Comparison of ENCODE assay signal across 12 cellular contexts in genomic region chr17:35341465-35341992, GRCh38. TPM values are rescaled to one million over a fixed set of nuclear protein-coding genes. Genes with fewer than 3 reads are reported as not detected.
DNase-seq lines count a peak whose midpoint lies in the region; ATAC-seq and TF ChIP-seq lines count a peak whose summit lies in the region.
"Had no signal": no experiment of that assay in that cellular context is flagged by ENCODE, and none has a peak within 500 bp of the region (broad histone marks: within the 10 kb centered on the region; RNA-seq: fewer than 3 reads in every experiment).

No MANE protein-coding gene starts in this region.

- no peaks in the 10 kb centered on the region for H3K9me3 ChIP-seq in CD8-positive, alpha-beta T cell (ENCODE audit: low read length)
- H3K9me3 ChIP-seq in BE2C (no peaks in the 10 kb centered on the region), vagina (no peaks in the 10 kb centered on the region)
- H3K9me3 ChIP-seq: right lobe of liver had no signal

- H3K36me3 ChIP-seq in CD8-positive, alpha-beta T cell (ENCODE audit: insufficient read depth, low read length): no peaks in the 10 kb centered on the region
- H3K36me3 ChIP-seq in BE2C (no peaks in the 10 kb centered on the region), vagina (no peaks in the 10 kb centered on the region)
- H3K36me3 ChIP-seq: MG63, right lobe of liver, thoracic aorta had no signal

- H3K27me3 Mint-ChIP-seq in CD8-positive, alpha-beta T cell (ENCODE audit: low read depth): no peaks in the 10 kb centered on the region
- H3K27me3 Mint-ChIP-seq in effector memory CD8-positive, alpha-beta T cell: no peaks in the 10 kb centered on the region

- no peaks in the 10 kb centered on the region for H3K27me3 ChIP-seq in CD8-positive, alpha-beta T cell (ENCODE audit: insufficient read depth, low read length)
- H3K27me3 ChIP-seq in BE2C (peaks cover 39% of the 10 kb centered on the region), vagina (no peaks in the 10 kb centered on the region)

- H3K4me1 Mint-ChIP-seq in CD8-positive, alpha-beta T cell (ENCODE audit: low read depth): peaks cover 37% of the 10 kb centered on the region
- peaks cover 23 to 31% of the 10 kb centered on the region in 2 donors for H3K4me1 Mint-ChIP-seq in effector memory CD8-positive, alpha-beta T cell (ENCODE audit: low read depth in 2 of 2)

- H3K27ac ChIP-seq in CD8-positive, alpha-beta T cell (ENCODE audit: low read depth, low read length): no peak overlapping the region
- H3K27ac ChIP-seq in vagina: no peak overlapping the region
- H3K27ac ChIP-seq: right lobe of liver, thoracic aorta had no signal

- H3K4me3 Mint-ChIP-seq in CD8-positive, alpha-beta T cell: peak overlapping the region; percentile 30
- peak overlapping the region; percentile 60 to 85 for H3K4me3 Mint-ChIP-seq in effector memory CD8-positive, alpha-beta T cell

- H3K4me1 ChIP-seq in CD8-positive, alpha-beta T cell (ENCODE audit: insufficient read depth, low read length): peaks cover 22% of the 10 kb centered on the region
- H3K4me1 ChIP-seq in BE2C (no peaks in the 10 kb centered on the region), vagina (peaks cover 13% of the 10 kb centered on the region)

- CTCF ChIA-PET in CD8-positive, alpha-beta T cell (lab: Charles Lee): no interaction called here

- no peak for ATAC-seq in CD8-positive, alpha-beta T cell
- ATAC-seq in effector memory CD8-positive, alpha-beta T cell (replicated peaks): no peak
- ATAC-seq: right lobe of liver had no signal

- peaks cover 3% of the 10 kb centered on the region for H3K36me3 Mint-ChIP-seq in CD8-positive, alpha-beta T cell
- H3K36me3 Mint-ChIP-seq in effector memory CD8-positive, alpha-beta T cell (ENCODE audit: insufficient read depth): peaks cover 3% of the 10 kb centered on the region

- no peak for TF ChIP-seq CTCF in CD8-positive, alpha-beta T cell (IDR thresholded peaks at IDR 0.05)
- TF ChIP-seq CTCF in GM13977 (IDR thresholded peaks at IDR 0.05; ENCODE audit: extremely low read depth, insufficient read depth, missing control alignments) (no peak), BE2C (IDR thresholded peaks at IDR 0.05; ENCODE audit: low read depth, low read length) (no peak), vagina (IDR thresholded peaks at IDR 0.05) (no peak)

- H3K4me3 ChIP-seq in CD8-positive, alpha-beta T cell (ENCODE audit: low read depth, low read length): no peak overlapping the region
- H3K4me3 ChIP-seq in BE2C (ENCODE audit: low read depth, low read length) (no peak overlapping the region), vagina (no peak overlapping the region)
- H3K4me3 ChIP-seq: MG63, right lobe of liver, thoracic aorta had no signal

- H3K27ac Mint-ChIP-seq in CD8-positive, alpha-beta T cell: peak overlapping the region; percentile 60
- peak overlapping the region; percentile 83 to 97 for H3K27ac Mint-ChIP-seq in effector memory CD8-positive, alpha-beta T cell

- in situ Hi-C loops in GM13977 (cut with MboI; ENCODE audit: low pct_unique_long_range_greater_than_20kb, low sequenced_read_pairs, unreplicated experiment): loop anchor here (10.0 kb wide), 1 partner anchor 63 kb away; no protein-coding TSS in a partner anchor

- POLR2A ChIA-PET in CD8-positive, alpha-beta T cell (lab: Charles Lee): interaction anchor here (1.6 kb wide), 1 partner anchor 32 kb away, joined by 4 read pairs; the partner anchor contains the start of gene SLFN11

- DNase-seq in CD8-positive, alpha-beta T cell: peak in 1 of 7 experiments; percentile 51
- DNase-seq in GM13977 (ENCODE audit: low spot score) (peak; percentile 36), SIG-M5 treated with dmso at 0.1 percent for 504 hours (lab: John Stamatoyannopoulos, UW; ENCODE audit: unreplicated experiment) (peak; percentile 84), BE2C (no peak), vagina (ENCODE audit: extremely low spot score in 2 of 2) (no peak), NCI-H146 treated with DMSO at 0.1 percent for 48 hours (lab: John Stamatoyannopoulos, UW; ENCODE audit: unreplicated experiment) (no peak)
- DNase-seq in effector memory CD8-positive, alpha-beta T cell: peak; percentile 5 to 42 (median 7)
- DNase-seq: effector memory CD4-positive, alpha-beta T cell; GOT3; MG63; right lobe of liver had no signal

- peaks cover 5% of the 10 kb centered on the region for H3K9me3 Mint-ChIP-seq in CD8-positive, alpha-beta T cell
- H3K9me3 Mint-ChIP-seq in effector memory CD8-positive, alpha-beta T cell: peaks cover 0 to 3% of the 10 kb centered on the region in 2 donors

- no peak for TF ChIP-seq POLR2A in vagina (IDR thresholded peaks at IDR 0.05)

- intact Hi-C loops in CD8-positive, alpha-beta T cell (cut with DNase I, micrococcal nuclease): loop anchor here in 1 of 2 experiments (1.0 kb wide), 1 partner anchor 28 kb away; no protein-coding TSS in a partner anchor
- intact Hi-C loops in vagina (cut with DNase I): no loop called here

RNA-seq across cellular contexts. Expression of gene SLFN11, which starts 31.9 kb away (rescaled TPM):
- 10 to 100 TPM; 25.6 to 27.2 TPM for total RNA-seq in CD8-positive, alpha-beta T cell
- not detected for polyA plus RNA-seq in BE2C (2012; ENCODE audit: insufficient read depth, insufficient read length, low read depth)
- 21.1 TPM for total RNA-seq in vagina

Comparison
In these comparisons a context has a peak if more than half of its experiments do, and no peak if none do; other contexts are left out.
1. DNase-seq: peak in GM13977 (single experiment), SIG-M5 treated with dmso at 0.1 percent for 504 hours (single experiment) and effector memory CD8-positive, alpha-beta T cell (3 of 3); none in BE2C (single experiment), vagina (0 of 2) and NCI-H146 treated with DMSO at 0.1 percent for 48 hours (single experiment).